In the genomic region with DNA sequence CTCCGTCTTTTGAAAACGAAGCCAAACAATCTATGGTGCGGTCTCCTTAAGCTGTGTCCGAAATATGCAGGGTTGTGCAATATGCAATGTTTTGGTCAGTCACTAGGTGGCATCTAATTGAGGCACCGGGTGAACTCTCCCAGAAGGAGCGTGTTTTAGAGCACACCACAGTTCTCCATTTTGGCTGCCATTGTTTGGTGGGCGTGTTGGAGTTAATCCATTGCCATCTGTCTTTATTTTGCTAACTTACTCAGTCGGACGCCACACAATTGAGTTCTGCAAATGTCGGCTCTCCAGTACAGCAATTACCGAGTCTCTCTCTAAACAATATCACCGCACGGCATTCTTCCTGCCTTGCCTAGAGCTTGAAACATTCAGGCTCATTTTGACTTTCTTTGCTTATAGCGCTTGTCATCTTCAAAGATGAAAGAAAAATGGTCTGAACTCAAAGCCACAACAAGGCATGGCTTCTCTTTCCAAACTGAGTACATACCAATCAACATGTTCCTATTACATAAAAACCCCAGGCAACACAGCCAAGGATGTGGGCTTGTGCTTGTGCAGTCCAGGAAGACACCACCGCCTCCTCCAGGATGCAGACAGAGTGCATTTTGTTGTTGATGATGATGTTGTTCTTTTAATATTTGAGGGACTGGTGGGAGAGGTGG, we compare ENCODE assay signal across 1 cellular context.
A peak's percentile ranks its signal among the peaks of the same experiment; 100 is the strongest.
TF ChIP-seq lines count a peak whose summit lies in the region.

No MANE protein-coding gene starts in this region.

TF ChIP-seq in HEK293, 187 proteins besides CTCF, POLR2A, EP300 and RAD21 (continued from another document and continues in another):
- TF ChIP-seq, protein P1, sequence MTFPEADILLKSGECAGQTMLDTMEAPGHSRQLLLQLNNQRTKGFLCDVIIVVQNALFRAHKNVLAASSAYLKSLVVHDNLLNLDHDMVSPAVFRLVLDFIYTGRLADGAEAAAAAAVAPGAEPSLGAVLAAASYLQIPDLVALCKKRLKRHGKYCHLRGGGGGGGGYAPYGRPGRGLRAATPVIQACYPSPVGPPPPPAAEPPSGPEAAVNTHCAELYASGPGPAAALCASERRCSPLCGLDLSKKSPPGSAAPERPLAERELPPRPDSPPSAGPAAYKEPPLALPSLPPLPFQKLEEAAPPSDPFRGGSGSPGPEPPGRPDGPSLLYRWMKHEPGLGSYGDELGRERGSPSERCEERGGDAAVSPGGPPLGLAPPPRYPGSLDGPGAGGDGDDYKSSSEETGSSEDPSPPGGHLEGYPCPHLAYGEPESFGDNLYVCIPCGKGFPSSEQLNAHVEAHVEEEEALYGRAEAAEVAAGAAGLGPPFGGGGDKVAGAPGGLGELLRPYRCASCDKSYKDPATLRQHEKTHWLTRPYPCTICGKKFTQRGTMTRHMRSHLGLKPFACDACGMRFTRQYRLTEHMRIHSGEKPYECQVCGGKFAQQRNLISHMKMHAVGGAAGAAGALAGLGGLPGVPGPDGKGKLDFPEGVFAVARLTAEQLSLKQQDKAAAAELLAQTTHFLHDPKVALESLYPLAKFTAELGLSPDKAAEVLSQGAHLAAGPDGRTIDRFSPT (tag by site-specific recombination; IDR thresholded peaks at IDR 0.05), result no peak
- no peak for TF ChIP-seq SP3 (tag by site-specific recombination; IDR thresholded peaks at IDR 0.05)
- TF ChIP-seq, protein P2, sequence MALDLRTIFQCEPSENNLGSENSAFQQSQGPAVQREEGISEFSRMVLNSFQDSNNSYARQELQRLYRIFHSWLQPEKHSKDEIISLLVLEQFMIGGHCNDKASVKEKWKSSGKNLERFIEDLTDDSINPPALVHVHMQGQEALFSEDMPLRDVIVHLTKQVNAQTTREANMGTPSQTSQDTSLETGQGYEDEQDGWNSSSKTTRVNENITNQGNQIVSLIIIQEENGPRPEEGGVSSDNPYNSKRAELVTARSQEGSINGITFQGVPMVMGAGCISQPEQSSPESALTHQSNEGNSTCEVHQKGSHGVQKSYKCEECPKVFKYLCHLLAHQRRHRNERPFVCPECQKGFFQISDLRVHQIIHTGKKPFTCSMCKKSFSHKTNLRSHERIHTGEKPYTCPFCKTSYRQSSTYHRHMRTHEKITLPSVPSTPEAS (tag by site-specific recombination; IDR thresholded peaks at IDR 0.05), result 0 out of 2 replicates have a peak, but pooled peaks have one; percentile 27
- no peak for TF ChIP-seq ZNF202 (tag by site-specific recombination; IDR thresholded peaks at IDR 0.05; ENCODE audit: borderline replicate concordance)
- TF ChIP-seq, protein P3, sequence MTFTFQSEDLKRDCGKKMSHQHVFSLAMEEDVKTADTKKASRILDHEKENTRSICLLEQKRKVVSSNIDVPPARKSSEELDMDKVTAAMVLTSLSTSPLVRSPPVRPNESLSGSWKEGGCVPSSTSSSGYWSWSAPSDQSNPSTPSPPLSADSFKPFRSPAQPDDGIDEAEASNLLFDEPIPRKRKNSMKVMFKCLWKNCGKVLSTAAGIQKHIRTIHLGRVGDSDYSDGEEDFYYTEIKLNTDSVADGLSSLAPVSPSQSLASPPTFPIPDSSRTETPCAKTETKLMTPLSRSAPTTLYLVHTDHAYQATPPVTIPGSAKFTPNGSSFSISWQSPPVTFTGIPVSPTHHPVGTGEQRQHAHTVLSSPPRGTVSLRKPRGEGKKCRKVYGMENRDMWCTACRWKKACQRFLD (tag by site-specific recombination; IDR thresholded peaks at IDR 0.05), result no peak
- no peak for TF ChIP-seq ZNF544 (tag by site-specific recombination; IDR thresholded peaks at IDR 0.05)
- TF ChIP-seq ZNF600 (tag by site-specific recombination; IDR thresholded peaks at IDR 0.05), result no peak
- TF ChIP-seq, protein P4, sequence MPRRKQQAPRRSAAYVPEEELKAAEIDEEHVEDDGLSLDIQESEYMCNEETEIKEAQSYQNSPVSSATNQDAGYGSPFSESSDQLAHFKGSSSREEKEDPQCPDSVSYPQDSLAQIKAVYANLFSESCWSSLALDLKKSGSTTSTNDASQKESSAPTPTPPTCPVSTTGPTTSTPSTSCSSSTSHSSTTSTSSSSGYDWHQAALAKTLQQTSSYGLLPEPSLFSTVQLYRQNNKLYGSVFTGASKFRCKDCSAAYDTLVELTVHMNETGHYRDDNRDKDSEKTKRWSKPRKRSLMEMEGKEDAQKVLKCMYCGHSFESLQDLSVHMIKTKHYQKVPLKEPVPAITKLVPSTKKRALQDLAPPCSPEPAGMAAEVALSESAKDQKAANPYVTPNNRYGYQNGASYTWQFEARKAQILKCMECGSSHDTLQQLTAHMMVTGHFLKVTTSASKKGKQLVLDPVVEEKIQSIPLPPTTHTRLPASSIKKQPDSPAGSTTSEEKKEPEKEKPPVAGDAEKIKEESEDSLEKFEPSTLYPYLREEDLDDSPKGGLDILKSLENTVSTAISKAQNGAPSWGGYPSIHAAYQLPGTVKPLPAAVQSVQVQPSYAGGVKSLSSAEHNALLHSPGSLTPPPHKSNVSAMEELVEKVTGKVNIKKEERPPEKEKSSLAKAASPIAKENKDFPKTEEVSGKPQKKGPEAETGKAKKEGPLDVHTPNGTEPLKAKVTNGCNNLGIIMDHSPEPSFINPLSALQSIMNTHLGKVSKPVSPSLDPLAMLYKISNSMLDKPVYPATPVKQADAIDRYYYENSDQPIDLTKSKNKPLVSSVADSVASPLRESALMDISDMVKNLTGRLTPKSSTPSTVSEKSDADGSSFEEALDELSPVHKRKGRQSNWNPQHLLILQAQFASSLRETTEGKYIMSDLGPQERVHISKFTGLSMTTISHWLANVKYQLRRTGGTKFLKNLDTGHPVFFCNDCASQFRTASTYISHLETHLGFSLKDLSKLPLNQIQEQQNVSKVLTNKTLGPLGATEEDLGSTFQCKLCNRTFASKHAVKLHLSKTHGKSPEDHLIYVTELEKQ (tag by site-specific recombination; IDR thresholded peaks at IDR 0.05; ENCODE audit: borderline replicate concordance), result 0 out of 2 replicates have a peak, but pooled peaks have one; percentile 19
- TF ChIP-seq ZNF214 (tag by site-specific recombination; IDR thresholded peaks at IDR 0.05; ENCODE audit: borderline replicate concordance), result no peak
- TF ChIP-seq ZNF624 (tag by site-specific recombination; IDR thresholded peaks at IDR 0.05), result no peak
- no peak for TF ChIP-seq EGR2 (tag by site-specific recombination; IDR thresholded peaks at IDR 0.05; ENCODE audit: low read depth)
- no peak for TF ChIP-seq ZNF747 (tag by site-specific recombination; IDR thresholded peaks at IDR 0.05)
- TF ChIP-seq ZNF785 (tag by site-specific recombination; IDR thresholded peaks at IDR 0.05), result peak; percentile 96
- TF ChIP-seq, protein P5, sequence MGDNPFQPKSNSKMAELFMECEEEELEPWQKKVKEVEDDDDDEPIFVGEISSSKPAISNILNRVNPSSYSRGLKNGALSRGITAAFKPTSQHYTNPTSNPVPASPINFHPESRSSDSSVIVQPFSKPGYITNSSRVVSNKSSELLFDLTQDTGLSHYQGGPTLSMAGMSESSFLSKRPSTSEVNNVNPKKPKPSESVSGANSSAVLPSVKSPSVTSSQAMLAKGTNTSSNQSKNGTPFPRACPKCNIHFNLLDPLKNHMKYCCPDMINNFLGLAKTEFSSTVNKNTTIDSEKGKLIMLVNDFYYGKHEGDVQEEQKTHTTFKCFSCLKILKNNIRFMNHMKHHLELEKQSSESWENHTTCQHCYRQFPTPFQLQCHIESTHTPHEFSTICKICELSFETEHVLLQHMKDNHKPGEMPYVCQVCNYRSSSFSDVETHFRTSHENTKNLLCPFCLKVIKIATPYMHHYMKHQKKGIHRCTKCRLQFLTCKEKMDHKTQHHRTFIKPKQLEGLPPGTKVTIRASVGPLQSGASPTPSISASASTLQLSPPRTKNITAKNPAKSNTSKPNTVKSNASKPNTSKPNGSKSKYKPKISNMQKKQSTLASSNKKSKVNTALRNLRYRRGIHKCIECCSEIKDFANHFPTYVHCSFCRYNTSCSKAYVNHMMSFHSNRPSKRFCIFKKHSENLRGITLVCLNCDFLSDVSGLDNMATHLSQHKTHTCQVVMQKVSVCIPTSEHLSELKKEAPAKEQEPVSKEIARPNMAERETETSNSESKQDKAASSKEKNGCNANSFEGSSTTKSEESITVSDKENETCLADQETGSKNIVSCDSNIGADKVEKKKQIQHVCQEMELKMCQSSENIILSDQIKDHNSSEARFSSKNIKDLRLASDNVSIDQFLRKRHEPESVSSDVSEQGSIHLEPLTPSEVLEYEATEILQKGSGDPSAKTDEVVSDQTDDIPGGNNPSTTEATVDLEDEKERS (tag by site-specific recombination; IDR thresholded peaks at IDR 0.05), result peak; percentile 78; the same call in 1 of the 2 replicates
- TF ChIP-seq KLF1 (tag by site-specific recombination; IDR thresholded peaks at IDR 0.05), result no peak
- no peak for TF ChIP-seq IKZF3 (tag by site-specific recombination; IDR thresholded peaks at IDR 0.05)
- no peak for TF ChIP-seq ZNF791 (tag by site-specific recombination; IDR thresholded peaks at IDR 0.05)
- no peak for TF ChIP-seq KLF10 (tag by site-specific recombination; IDR thresholded peaks at IDR 0.05)
- no peak for TF ChIP-seq ZNF621 (tag by site-specific recombination; IDR thresholded peaks at IDR 0.05)
- TF ChIP-seq, protein P6, sequence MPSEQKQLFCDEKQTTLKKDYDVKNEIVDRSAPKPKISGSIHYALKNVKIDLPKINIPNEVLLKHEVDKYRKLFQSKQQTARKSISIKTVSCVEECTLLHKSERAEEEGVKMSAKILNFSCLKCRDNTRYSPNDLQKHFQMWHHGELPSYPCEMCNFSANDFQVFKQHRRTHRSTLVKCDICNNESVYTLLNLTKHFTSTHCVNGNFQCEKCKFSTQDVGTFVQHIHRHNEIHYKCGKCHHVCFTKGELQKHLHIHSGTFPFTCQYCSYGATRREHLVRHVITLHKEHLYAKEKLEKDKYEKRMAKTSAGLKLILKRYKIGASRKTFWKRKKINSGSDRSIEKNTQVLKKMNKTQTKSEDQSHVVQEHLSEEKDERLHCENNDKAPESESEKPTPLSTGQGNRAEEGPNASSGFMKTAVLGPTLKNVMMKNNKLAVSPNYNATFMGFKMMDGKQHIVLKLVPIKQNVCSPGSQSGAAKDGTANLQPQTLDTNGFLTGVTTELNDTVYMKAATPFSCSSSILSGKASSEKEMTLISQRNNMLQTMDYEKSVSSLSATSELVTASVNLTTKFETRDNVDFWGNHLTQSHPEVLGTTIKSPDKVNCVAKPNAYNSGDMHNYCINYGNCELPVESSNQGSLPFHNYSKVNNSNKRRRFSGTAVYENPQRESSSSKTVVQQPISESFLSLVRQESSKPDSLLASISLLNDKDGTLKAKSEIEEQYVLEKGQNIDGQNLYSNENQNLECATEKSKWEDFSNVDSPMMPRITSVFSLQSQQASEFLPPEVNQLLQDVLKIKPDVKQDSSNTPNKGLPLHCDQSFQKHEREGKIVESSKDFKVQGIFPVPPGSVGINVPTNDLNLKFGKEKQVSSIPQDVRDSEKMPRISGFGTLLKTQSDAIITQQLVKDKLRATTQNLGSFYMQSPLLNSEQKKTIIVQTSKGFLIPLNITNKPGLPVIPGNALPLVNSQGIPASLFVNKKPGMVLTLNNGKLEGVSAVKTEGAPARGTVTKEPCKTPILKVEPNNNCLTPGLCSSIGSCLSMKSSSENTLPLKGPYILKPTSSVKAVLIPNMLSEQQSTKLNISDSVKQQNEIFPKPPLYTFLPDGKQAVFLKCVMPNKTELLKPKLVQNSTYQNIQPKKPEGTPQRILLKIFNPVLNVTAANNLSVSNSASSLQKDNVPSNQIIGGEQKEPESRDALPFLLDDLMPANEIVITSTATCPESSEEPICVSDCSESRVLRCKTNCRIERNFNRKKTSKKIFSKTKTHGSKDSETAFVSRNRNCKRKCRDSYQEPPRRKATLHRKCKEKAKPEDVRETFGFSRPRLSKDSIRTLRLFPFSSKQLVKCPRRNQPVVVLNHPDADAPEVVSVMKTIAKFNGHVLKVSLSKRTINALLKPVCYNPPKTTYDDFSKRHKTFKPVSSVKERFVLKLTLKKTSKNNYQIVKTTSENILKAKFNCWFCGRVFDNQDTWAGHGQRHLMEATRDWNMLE (tag by site-specific recombination; conservative IDR thresholded peaks at IDR 0.05; ENCODE audit: low read depth), result peak; percentile 52; the same call in 1 of the 2 replicates
- TF ChIP-seq ZFP69B (tag by site-specific recombination; IDR thresholded peaks at IDR 0.05), result peak; percentile 65; the same call in 1 of the 2 replicates
- TF ChIP-seq ZNF561 (tag by site-specific recombination; IDR thresholded peaks at IDR 0.05; ENCODE audit: borderline replicate concordance), result peak; percentile 66
- TF ChIP-seq ZNF701 (tag by site-specific recombination; IDR thresholded peaks at IDR 0.05), result no peak
- no peak for TF ChIP-seq ZNF292 (tag by site-specific recombination; IDR thresholded peaks at IDR 0.05; ENCODE audit: borderline replicate concordance, low read depth)
- TF ChIP-seq ZNF530 (tag by site-specific recombination; IDR thresholded peaks at IDR 0.05; ENCODE audit: low read depth), result no peak
- no peak for TF ChIP-seq ZNF223 (tag by site-specific recombination; IDR thresholded peaks at IDR 0.05)
- no peak for TF ChIP-seq ZNF23 (tag by site-specific recombination; IDR thresholded peaks at IDR 0.05; ENCODE audit: borderline replicate concordance)
- no peak for TF ChIP-seq TRIM28 (IDR thresholded peaks at IDR 0.05; ENCODE audit: borderline replicate concordance, low read length)
- TF ChIP-seq, protein P7, sequence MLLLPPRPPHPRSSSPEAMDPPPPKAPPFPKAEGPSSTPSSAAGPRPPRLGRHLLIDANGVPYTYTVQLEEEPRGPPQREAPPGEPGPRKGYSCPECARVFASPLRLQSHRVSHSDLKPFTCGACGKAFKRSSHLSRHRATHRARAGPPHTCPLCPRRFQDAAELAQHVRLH (tag by site-specific recombination; IDR thresholded peaks at IDR 0.05), result no peak
- peak; percentile 75 for TF ChIP-seq KLF9 (tag by site-specific recombination; IDR thresholded peaks at IDR 0.05; ENCODE audit: low read depth)
- no peak for TF ChIP-seq ZNF677 (tag by site-specific recombination; IDR thresholded peaks at IDR 0.05)
- TF ChIP-seq ZNF19 (tag by site-specific recombination; IDR thresholded peaks at IDR 0.05; ENCODE audit: low read depth), result no peak
- peak; percentile 41; the same call in 1 of the 2 replicates for TF ChIP-seq ZNF654 (tag by site-specific recombination; IDR thresholded peaks at IDR 0.05; ENCODE audit: low read depth)
- TF ChIP-seq GFI1B (tag by site-specific recombination; IDR thresholded peaks at IDR 0.05), result no peak
- TF ChIP-seq, protein P8, sequence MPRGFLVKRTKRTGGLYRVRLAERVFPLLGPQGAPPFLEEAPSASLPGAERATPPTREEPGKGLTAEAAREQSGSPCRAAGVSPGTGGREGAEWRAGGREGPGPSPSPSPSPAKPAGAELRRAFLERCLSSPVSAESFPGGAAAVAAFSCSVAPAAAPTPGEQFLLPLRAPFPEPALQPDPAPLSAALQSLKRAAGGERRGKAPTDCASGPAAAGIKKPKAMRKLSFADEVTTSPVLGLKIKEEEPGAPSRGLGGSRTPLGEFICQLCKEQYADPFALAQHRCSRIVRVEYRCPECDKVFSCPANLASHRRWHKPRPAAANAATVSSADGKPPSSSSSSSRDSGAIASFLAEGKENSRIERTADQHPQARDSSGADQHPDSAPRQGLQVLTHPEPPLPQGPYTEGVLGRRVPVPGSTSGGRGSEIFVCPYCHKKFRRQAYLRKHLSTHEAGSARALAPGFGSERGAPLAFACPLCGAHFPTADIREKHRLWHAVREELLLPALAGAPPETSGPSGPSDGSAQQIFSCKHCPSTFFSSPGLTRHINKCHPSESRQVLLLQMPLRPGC (tag by site-specific recombination; IDR thresholded peaks at IDR 0.05), result 0 out of 2 replicates have a peak, but pooled peaks have one; percentile 35
- TF ChIP-seq, protein P9, sequence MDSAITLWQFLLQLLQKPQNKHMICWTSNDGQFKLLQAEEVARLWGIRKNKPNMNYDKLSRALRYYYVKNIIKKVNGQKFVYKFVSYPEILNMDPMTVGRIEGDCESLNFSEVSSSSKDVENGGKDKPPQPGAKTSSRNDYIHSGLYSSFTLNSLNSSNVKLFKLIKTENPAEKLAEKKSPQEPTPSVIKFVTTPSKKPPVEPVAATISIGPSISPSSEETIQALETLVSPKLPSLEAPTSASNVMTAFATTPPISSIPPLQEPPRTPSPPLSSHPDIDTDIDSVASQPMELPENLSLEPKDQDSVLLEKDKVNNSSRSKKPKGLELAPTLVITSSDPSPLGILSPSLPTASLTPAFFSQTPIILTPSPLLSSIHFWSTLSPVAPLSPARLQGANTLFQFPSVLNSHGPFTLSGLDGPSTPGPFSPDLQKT (IDR thresholded peaks at IDR 0.05; ENCODE audit: borderline replicate concordance, low read depth, low read length), result no peak
